11 cellular contexts compared by ENCODE assay signal in the genomic region with DNA sequence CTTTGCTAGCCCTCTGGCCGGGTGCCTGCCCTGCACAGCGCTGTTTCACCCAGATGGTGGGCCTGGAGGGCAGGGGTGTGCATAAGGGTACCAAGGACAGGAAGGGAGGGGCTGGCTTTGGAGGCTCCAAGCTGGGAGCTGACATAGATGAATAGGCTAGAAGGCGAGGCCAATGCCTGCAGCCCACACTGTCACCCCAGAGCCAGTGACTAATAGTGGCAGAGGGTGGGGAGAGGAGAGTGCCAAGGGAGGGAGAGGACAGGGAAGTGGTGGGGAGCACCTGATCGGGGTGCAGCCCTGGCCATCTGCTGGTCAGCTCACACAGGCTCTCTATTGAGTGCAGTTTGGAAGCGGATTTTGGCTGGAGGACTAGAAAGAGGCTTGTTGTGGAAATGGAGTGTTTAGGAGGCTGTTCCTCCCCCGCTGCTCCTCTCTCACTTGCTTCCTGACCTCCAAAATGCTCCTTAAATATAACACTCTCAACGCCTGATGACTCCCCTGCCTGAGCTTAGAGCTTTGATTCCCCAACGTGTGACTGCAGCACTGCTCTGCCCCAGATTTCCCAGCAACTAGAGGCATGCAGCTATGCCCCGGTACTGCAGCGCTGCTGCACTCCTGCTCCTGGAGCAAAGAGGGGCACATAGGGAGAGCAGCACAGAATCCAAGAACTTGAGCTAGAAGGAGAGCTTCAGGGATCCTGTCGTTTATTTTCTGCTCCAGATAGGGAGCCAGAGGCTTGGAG.
A peak's percentile ranks its signal among the peaks of the same experiment; 100 is the strongest.
DNase-seq lines count a peak whose midpoint lies in the region; ATAC-seq and TF ChIP-seq lines count a peak whose summit lies in the region.
"Had no signal": no experiment of that assay in that cellular context is flagged by ENCODE, and none has a peak within 500 bp of the region (broad histone marks: within the 10 kb centered on the region; RNA-seq: fewer than 3 reads in every experiment).

No MANE protein-coding gene starts in this region.

- ATAC-seq in Right ventricle myocardium superior (ENCODE audit: poor library complexity) (peak; percentile 71), upper lobe of left lung (ENCODE audit: low FRiP score in 2 of 2) (peak; percentile 32 to 65), aorta (ENCODE audit: low FRiP score) (no peak), HG03521 (IDR thresholded peaks at IDR 0.05; ENCODE audit: unreplicated experiment) (no peak), HG03565 (IDR thresholded peaks at IDR 0.05; ENCODE audit: unreplicated experiment) (no peak)

- no peak for TF ChIP-seq EP300 in upper lobe of left lung (IDR thresholded peaks at IDR 0.05)

- H3K4me1 ChIP-seq in adrenal gland (replicated peaks in 1 of 2) (peaks cover 45 to 75% of the 10 kb centered on the region in 2 donors), upper lobe of left lung (no peaks in the 10 kb centered on the region), aorta (ENCODE audit: control insufficient read depth in 1 of 2, insufficient read depth in 2 of 2, low read length in 2 of 2) (no peaks in the 10 kb centered on the region)

- DNase-seq in Right ventricle myocardium superior (no peak), cardiac septum (ENCODE audit: low spot score) (no peak), adrenal gland (peak; percentile 74 to 92 (median 88)), hypothalamus (lab: John Stamatoyannopoulos, UW) (peak in 27 of 51 donors; percentile 6 to 74 (median 41)), upper lobe of left lung (peak; percentile 26 to 28), aorta (no peak)
- DNase-seq: activated T-cell treated with anti-CD3 and anti-CD28 coated beads, Interleukin-2, amount 50 U/mL, for 48 hours; T-helper 2 cell had no signal

- peak in 1 of 2 donors; percentile 64 for TF ChIP-seq POLR2A in adrenal gland (IDR thresholded peaks at IDR 0.05)
- no peak for TF ChIP-seq POLR2A in upper lobe of left lung (IDR thresholded peaks at IDR 0.05)

- peak overlapping the region; percentile 60 to 88 (median 75) for H3K27ac ChIP-seq in adrenal gland
- no peak overlapping the region for H3K27ac ChIP-seq in upper lobe of left lung
- H3K27ac ChIP-seq in aorta (ENCODE audit: low read depth in 1 of 2, low read length in 2 of 2), result no peak overlapping the region
- H3K27ac ChIP-seq: HL-60 had no signal

- WGBS in adrenal gland, 4 donors, result 27 to 31% (median 30%) methylated on average over 10 to 11 of the region's 11 CpGs
- 48 to 51% methylated on average over 9 to 11 of the region's 11 CpGs for WGBS in upper lobe of left lung, 2 donors
- WGBS in aorta, 2 donors, result 33 to 43% methylated on average over 11 of the region's 11 CpGs

- TF ChIP-seq CTCF in adrenal gland (IDR thresholded peaks at IDR 0.05), result no peak
- no peak for TF ChIP-seq CTCF in upper lobe of left lung (IDR thresholded peaks at IDR 0.05)

- intact Hi-C loops in Right ventricle myocardium superior (cut with DNase I) (loop anchor here (10.0 kb wide), 1 partner anchor 186 kb away; no protein-coding TSS in a partner anchor), cardiac septum (cut with DNase I) (loop anchor here (5.0 kb wide), 1 partner anchor 33 kb away; no protein-coding TSS in a partner anchor), adrenal gland (cut with DNase I) (loop anchor here in 1 of 2 donors (10.0 kb wide), 1 partner anchor 186 kb away; no protein-coding TSS in a partner anchor), aorta (cut with DNase I) (no loop called here)

- H3K36me3 ChIP-seq in adrenal gland (replicated peaks in 1 of 2), result no peaks in the 10 kb centered on the region
- H3K36me3 ChIP-seq in upper lobe of left lung, result no peaks in the 10 kb centered on the region
- no peaks in the 10 kb centered on the region for H3K36me3 ChIP-seq in aorta (ENCODE audit: control insufficient read depth in 1 of 2, insufficient read depth in 2 of 2, low read length in 1 of 2)

- no peaks in the 10 kb centered on the region for H3K9me3 ChIP-seq in adrenal gland (replicated peaks in 1 of 3)
- H3K9me3 ChIP-seq in upper lobe of left lung, result no peaks in the 10 kb centered on the region
- H3K9me3 ChIP-seq in aorta (ENCODE audit: control insufficient read depth, low read length), result no peaks in the 10 kb centered on the region

- H3K4me3 ChIP-seq in adrenal gland (peak overlapping the region in 1 of 4 donors; percentile 28), upper lobe of left lung (no peak overlapping the region), aorta (ENCODE audit: low read length in 2 of 2) (no peak overlapping the region)

- H3K27me3 ChIP-seq in adrenal gland (no peaks in the 10 kb centered on the region), upper lobe of left lung (no peaks in the 10 kb centered on the region), aorta (ENCODE audit: control insufficient read depth in 1 of 2, insufficient read depth in 2 of 2, low read length in 1 of 2) (no peaks in the 10 kb centered on the region)

Comparison
In these comparisons a context has a peak if more than half of its experiments do, and no peak if none do; other contexts are left out.
1. ATAC-seq: peak in Right ventricle myocardium superior (single experiment) and upper lobe of left lung (2 of 2); none in aorta (single experiment), HG03521 (single experiment) and HG03565 (single experiment).
2. DNase-seq: peak in adrenal gland (7 of 7), hypothalamus (27 of 51) and upper lobe of left lung (2 of 2); none in Right ventricle myocardium superior (single experiment), cardiac septum (single experiment) and aorta (0 of 2).
3. H3K27ac ChIP-seq: peak in adrenal gland (5 of 5); none in upper lobe of left lung (0 of 4) and aorta (0 of 2).
4. intact Hi-C loops: an anchor here in Right ventricle myocardium superior (10.0 kb wide) and cardiac septum (5.0 kb wide); none called in aorta.